Comparison of ENCODE assay signal across 8 cellular contexts in genomic region chr10:68561804-68562649, GRCh38. TPM values are rescaled to one million over a fixed set of nuclear protein-coding genes. Genes with fewer than 3 reads are reported as not detected.
DNase-seq lines count a peak whose midpoint lies in the region; ATAC-seq and TF ChIP-seq lines count a peak whose summit lies in the region.

No MANE protein-coding gene starts in this region.

- WGBS in lower leg skin, 2 donors = 45 to 52% methylated on average over 31 of the region's 31 CpGs

- no peak overlapping the region for H3K27ac ChIP-seq in Peyer's patch

- H3K4me1 ChIP-seq in Peyer's patch = peaks cover 0 to 15% (median 5%) of the 10 kb centered on the region in 4 donors

- no peak for TF ChIP-seq POLR2A in Peyer's patch (IDR thresholded peaks at IDR 0.05)
- no peak for TF ChIP-seq POLR2A in lower leg skin (IDR thresholded peaks at IDR 0.05)

- no peaks in the 10 kb centered on the region for H3K36me3 ChIP-seq in Peyer's patch

- no peak for ATAC-seq in GM21526 (IDR thresholded peaks at IDR 0.05; ENCODE audit: low FRiP score, unreplicated experiment)

- no peak for TF ChIP-seq CTCF in GM13977 (IDR thresholded peaks at IDR 0.05; ENCODE audit: extremely low read depth, insufficient read depth, missing control alignments)
- no peak for TF ChIP-seq CTCF in Peyer's patch (IDR thresholded peaks at IDR 0.05)
- TF ChIP-seq CTCF in foreskin fibroblast (IDR thresholded peaks at IDR 0.05; ENCODE audit: low read depth, low read length) = no peak
- TF ChIP-seq CTCF in lower leg skin (IDR thresholded peaks at IDR 0.05) = no peak

- in situ Hi-C loops in GM13977 (cut with MboI; ENCODE audit: low pct_unique_long_range_greater_than_20kb, low sequenced_read_pairs, unreplicated experiment) = no loop called here

- no peaks in the 10 kb centered on the region for H3K9me3 ChIP-seq in Peyer's patch

- intact Hi-C loops in lower leg skin (cut with DNase I; ENCODE audit: low total_unique reads) = no loop called here

- H3K4me3 ChIP-seq in Peyer's patch (peak overlapping the region; percentile 45 to 87 (median 60)), foreskin fibroblast (ENCODE audit: low read depth in 1 of 2, low read length in 2 of 2) (peak overlapping the region; percentile 88 to 93), lower leg skin (ENCODE audit: low read depth, poor library complexity, severe bottlenecking) (no peak overlapping the region)

- DNase-seq in GM13977 (ENCODE audit: low spot score) (peak; percentile 36), Peyer's patch (no peak), foreskin fibroblast (peak in 1 of 2 donors; percentile 67), retina (peak; percentile 77), NAMALWA (ENCODE audit: low spot score) (no peak), lower leg skin (ENCODE audit: low spot score in 2 of 2) (no peak), CD1c-positive myeloid dendritic cell (ENCODE audit: extremely low spot score) (no peak)

- peaks cover 0 to 4% of the 10 kb centered on the region in 2 donors for H3K27me3 ChIP-seq in Peyer's patch

RNA-seq across cellular contexts. Expression of gene TET1, which starts 1.9 kb away (rescaled TPM):
- total RNA-seq in Peyer's patch = 1 to 10 TPM; 1.1 to 3.3 (median 1.4) TPM
- total RNA-seq in lower leg skin = 1 to 10 TPM; 1.1 to 3.8 (median 1.9) TPM

RNA-seq across cellular contexts. Expression of gene SLC25A16, which starts 34.7 kb away (rescaled TPM):
- total RNA-seq in Peyer's patch = 100 to 1,000 TPM in 1 of 4 donors, 10 to 100 TPM in 3; 32.2 to 180 (median 40.0) TPM
- 10 to 100 TPM in 2 of 4 donors, 1 to 10 TPM in 2; 7.7 to 31.5 (median 10.0) TPM for total RNA-seq in lower leg skin

Comparison
In these comparisons a context has a peak if more than half of its experiments do, and no peak if none do; other contexts are left out.
1. DNase-seq: peak in GM13977 (single experiment) and retina (single experiment); none in Peyer's patch (0 of 3), NAMALWA (single experiment), lower leg skin (0 of 2) and CD1c-positive myeloid dendritic cell (single experiment).